In the genomic region with DNA sequence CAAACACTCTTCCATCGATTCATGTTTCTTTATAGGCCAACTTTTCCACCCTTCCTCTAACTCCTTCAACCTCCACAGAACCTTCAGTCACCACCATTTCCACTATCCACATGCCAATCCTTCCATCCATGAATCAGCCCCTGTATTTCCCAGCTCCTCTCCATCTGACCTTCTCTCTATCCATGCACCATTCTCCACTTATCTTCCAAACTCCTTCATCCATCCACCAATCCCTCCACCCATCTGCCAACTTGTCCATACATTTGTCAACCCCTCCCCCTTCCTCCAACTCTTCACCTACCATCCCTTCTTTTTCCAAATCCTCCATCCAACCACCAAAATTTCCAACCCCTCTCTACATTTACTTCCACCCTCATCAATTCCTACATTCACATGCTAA, we compare ENCODE assay signal across 1 cellular context.
TF ChIP-seq lines count a peak whose summit lies in the region.

No MANE protein-coding gene starts in this region.

TF ChIP-seq in HepG2, 621 proteins besides CTCF, POLR2A, EP300 and RAD21:
- TF ChIP-seq, protein P1, sequence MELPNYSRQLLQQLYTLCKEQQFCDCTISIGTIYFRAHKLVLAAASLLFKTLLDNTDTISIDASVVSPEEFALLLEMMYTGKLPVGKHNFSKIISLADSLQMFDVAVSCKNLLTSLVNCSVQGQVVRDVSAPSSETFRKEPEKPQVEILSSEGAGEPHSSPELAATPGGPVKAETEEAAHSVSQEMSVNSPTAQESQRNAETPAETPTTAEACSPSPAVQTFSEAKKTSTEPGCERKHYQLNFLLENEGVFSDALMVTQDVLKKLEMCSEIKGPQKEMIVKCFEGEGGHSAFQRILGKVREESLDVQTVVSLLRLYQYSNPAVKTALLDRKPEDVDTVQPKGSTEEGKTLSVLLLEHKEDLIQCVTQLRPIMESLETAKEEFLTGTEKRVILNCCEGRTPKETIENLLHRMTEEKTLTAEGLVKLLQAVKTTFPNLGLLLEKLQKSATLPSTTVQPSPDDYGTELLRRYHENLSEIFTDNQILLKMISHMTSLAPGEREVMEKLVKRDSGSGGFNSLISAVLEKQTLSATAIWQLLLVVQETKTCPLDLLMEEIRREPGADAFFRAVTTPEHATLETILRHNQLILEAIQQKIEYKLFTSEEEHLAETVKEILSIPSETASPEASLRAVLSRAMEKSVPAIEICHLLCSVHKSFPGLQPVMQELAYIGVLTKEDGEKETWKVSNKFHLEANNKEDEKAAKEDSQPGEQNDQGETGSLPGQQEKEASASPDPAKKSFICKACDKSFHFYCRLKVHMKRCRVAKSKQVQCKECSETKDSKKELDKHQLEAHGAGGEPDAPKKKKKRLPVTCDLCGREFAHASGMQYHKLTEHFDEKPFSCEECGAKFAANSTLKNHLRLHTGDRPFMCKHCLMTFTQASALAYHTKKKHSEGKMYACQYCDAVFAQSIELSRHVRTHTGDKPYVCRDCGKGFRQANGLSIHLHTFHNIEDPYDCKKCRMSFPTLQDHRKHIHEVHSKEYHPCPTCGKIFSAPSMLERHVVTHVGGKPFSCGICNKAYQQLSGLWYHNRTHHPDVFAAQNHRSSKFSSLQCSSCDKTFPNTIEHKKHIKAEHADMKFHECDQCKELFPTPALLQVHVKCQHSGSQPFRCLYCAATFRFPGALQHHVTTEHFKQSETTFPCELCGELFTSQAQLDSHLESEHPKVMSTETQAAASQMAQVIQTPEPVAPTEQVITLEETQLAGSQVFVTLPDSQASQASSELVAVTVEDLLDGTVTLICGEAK (IDR thresholded peaks at IDR 0.05), result 0 out of 2 replicates have a peak, but pooled peaks have one; percentile 15
- TF ChIP-seq, protein P1 (CRISPR knock-in tag; IDR thresholded peaks at IDR 0.05), result no peak
- TF ChIP-seq, protein P2, sequence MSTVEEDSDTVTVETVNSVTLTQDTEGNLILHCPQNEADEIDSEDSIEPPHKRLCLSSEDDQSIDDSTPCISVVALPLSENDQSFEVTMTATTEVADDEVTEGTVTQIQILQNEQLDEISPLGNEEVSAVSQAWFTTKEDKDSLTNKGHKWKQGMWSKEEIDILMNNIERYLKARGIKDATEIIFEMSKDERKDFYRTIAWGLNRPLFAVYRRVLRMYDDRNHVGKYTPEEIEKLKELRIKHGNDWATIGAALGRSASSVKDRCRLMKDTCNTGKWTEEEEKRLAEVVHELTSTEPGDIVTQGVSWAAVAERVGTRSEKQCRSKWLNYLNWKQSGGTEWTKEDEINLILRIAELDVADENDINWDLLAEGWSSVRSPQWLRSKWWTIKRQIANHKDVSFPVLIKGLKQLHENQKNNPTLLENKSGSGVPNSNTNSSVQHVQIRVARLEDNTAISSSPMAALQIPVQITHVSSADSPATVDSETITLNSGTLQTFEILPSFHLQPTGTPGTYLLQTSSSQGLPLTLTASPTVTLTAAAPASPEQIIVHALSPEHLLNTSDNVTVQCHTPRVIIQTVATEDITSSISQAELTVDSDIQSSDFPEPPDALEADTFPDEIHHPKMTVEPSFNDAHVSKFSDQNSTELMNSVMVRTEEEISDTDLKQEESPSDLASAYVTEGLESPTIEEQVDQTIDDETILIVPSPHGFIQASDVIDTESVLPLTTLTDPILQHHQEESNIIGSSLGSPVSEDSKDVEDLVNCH (CRISPR knock-in tag; IDR thresholded peaks at IDR 0.05), result no peak
- peak; percentile 89 for TF ChIP-seq NBN (conservative IDR thresholded peaks at IDR 0.05)
- TF ChIP-seq, protein P3, sequence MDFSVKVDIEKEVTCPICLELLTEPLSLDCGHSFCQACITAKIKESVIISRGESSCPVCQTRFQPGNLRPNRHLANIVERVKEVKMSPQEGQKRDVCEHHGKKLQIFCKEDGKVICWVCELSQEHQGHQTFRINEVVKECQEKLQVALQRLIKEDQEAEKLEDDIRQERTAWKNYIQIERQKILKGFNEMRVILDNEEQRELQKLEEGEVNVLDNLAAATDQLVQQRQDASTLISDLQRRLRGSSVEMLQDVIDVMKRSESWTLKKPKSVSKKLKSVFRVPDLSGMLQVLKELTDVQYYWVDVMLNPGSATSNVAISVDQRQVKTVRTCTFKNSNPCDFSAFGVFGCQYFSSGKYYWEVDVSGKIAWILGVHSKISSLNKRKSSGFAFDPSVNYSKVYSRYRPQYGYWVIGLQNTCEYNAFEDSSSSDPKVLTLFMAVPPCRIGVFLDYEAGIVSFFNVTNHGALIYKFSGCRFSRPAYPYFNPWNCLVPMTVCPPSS (IDR thresholded peaks at IDR 0.05), result 0 out of 2 replicates have a peak, but pooled peaks have one; percentile 44
- TF ChIP-seq FOSL2 (CRISPR knock-in tag; IDR thresholded peaks at IDR 0.05), result no peak
- peak; percentile 57; the same call in 1 of the 2 replicates for TF ChIP-seq SOX6 (IDR thresholded peaks at IDR 0.05)
- TF ChIP-seq SOX6 (CRISPR knock-in tag; IDR thresholded peaks at IDR 0.05), result no peak
- peak; percentile 50 for TF ChIP-seq ZNF282 (IDR thresholded peaks at IDR 0.05; ENCODE audit: partially characterized antibody)
- TF ChIP-seq FOXA1 (IDR thresholded peaks at IDR 0.05), result 0 out of 2 replicates have a peak, but pooled peaks have one; percentile 8
- TF ChIP-seq FOXA1 (CRISPR knock-in tag; IDR thresholded peaks at IDR 0.05), result no peak
- TF ChIP-seq ZNF550 (CRISPR knock-in tag; IDR thresholded peaks at IDR 0.05; ENCODE audit: borderline replicate concordance), result no peak
- 0 out of 2 replicates have a peak, but pooled peaks have one; percentile 9 for TF ChIP-seq ATF7 (IDR thresholded peaks at IDR 0.05)
- TF ChIP-seq ATF7 (CRISPR knock-in tag; IDR thresholded peaks at IDR 0.05), result no peak
